Comparison of ENCODE assay signal across 10 cellular contexts in genomic region chr9:119009253-119009652, GRCh38.
DNase-seq lines count a peak whose midpoint lies in the region; ATAC-seq and TF ChIP-seq lines count a peak whose summit lies in the region.
"Had no signal": no experiment of that assay in that cellular context is flagged by ENCODE, and none has a peak within 500 bp of the region (broad histone marks: within the 10 kb centered on the region; RNA-seq: fewer than 3 reads in every experiment).

No MANE protein-coding gene starts in this region.

- no peak for TF ChIP-seq EP300 in SK-N-SH (IDR thresholded peaks at IDR 0.05; ENCODE audit: borderline replicate concordance in 1 of 2, low read depth in 1 of 2, low read length in 1 of 2)

- H4K20me1 ChIP-seq in SK-N-SH (ENCODE audit: insufficient read depth): no peaks in the 10 kb centered on the region

- H3K36me3 ChIP-seq in lung (ENCODE audit: control insufficient read depth in 2 of 2, insufficient read depth in 2 of 2, low read length in 2 of 2): no peaks in the 10 kb centered on the region
- H3K36me3 ChIP-seq in SK-N-SH (replicated peaks in 1 of 2; ENCODE audit: control insufficient read depth in 1 of 2, insufficient read depth in 2 of 2, low read length in 1 of 2): no peaks in the 10 kb centered on the region

- H3K4me1 ChIP-seq in lung (ENCODE audit: control insufficient read depth in 2 of 2, insufficient read depth in 2 of 2, low read length in 2 of 2): peaks cover 0 to 5% of the 10 kb centered on the region in 2 donors
- H3K4me1 ChIP-seq in SK-N-SH (ENCODE audit: control insufficient read depth in 1 of 2, insufficient read depth in 2 of 2, low read depth in 1 of 2, low read length in 1 of 2): no peaks in the 10 kb centered on the region; a peak in 1 of 4 replicates

- no peaks in the 10 kb centered on the region for H3K4me1 Mint-ChIP-seq in MCF 10A (ENCODE audit: insufficient read depth, unreplicated experiment)
- H3K4me1 Mint-ChIP-seq: CD4-positive, CD25-positive, alpha-beta regulatory T cell had no signal

- no peak overlapping the region for H3K27ac Mint-ChIP-seq in MCF 10A (ENCODE audit: low read depth, unreplicated experiment)
- H3K27ac Mint-ChIP-seq: CD4-positive, CD25-positive, alpha-beta regulatory T cell had no signal

- TF ChIP-seq CTCF in MCF 10A (IDR thresholded peaks at IDR 0.05; ENCODE audit: unreplicated experiment) (no peak), lung (IDR thresholded peaks at IDR 0.05; ENCODE audit: control extremely low read depth, extremely low read depth) (no peak), SK-N-SH (IDR thresholded peaks at IDR 0.05) (no peak)

- CTCF ChIA-PET in MCF 10A (lab: Yijun Ruan, JAX) (no interaction called here), SK-N-SH (lab: Yijun Ruan, JAX) (no interaction called here)

- no peak overlapping the region for H2AFZ ChIP-seq in SK-N-SH (ENCODE audit: low read depth)

- peak overlapping the region; percentile 41 for H3K4me3 Mint-ChIP-seq in MCF 10A (ENCODE audit: unreplicated experiment)
- H3K4me3 Mint-ChIP-seq: CD4-positive, CD25-positive, alpha-beta regulatory T cell had no signal

- H3K9ac ChIP-seq in SK-N-SH: no peak overlapping the region

- no peaks in the 10 kb centered on the region for H3F3A ChIP-seq in SK-N-SH (replicated peaks; ENCODE audit: insufficient read depth)

- no peak overlapping the region for H3K27ac ChIP-seq in lung (ENCODE audit: low read depth in 1 of 2, low read length in 1 of 2)
- no peak overlapping the region for H3K27ac ChIP-seq in SK-N-SH (ENCODE audit: low read depth in 2 of 2, low read length in 1 of 2)

- H3K9me3 Mint-ChIP-seq in MCF 10A (ENCODE audit: unreplicated experiment): peaks cover 8% of the 10 kb centered on the region

- H3K79me2 ChIP-seq in SK-N-SH (ENCODE audit: insufficient read depth): no peaks in the 10 kb centered on the region

- BruUV-seq in MCF 10A (replicated peaks; lab: Mats Ljungman, UMichigan): no TSS peak

- WGBS in lung, 2 donors: 29 to 43% methylated on average over 4 of the region's 4 CpGs
- WGBS in SK-N-SH (ENCODE audit: low lambda C conversion rate): 20% methylated on average over 4 of the region's 4 CpGs

- in situ Hi-C loops in Caki2 (cut with HindIII; ENCODE audit: low pct_unique_long_range_greater_than_20kb, low sequenced_read_pairs): no loop called here

- ATAC-seq in lung (ENCODE audit: insufficient read depth, low FRiP score) (peak; percentile 30), GM18511 (IDR thresholded peaks at IDR 0.05; ENCODE audit: unreplicated experiment) (no peak)

- H3K4me3 ChIP-seq in lung: no peak overlapping the region
- H3K4me3 ChIP-seq in SK-N-SH (ENCODE audit: low read depth in 2 of 2, low read length in 1 of 2): no peak overlapping the region

- POLR2A ChIA-PET in MCF 10A (lab: Yijun Ruan, JAX): no interaction called here
- POLR2A ChIA-PET in SK-N-SH (lab: Yijun Ruan, JAX): no interaction called here

- no peak for TF ChIP-seq RAD21 in SK-N-SH (IDR thresholded peaks at IDR 0.05; ENCODE audit: low read length)

- H3K9me3 ChIP-seq in lung (ENCODE audit: control insufficient read depth in 2 of 2, insufficient read depth in 1 of 2, low read length in 1 of 2) (no peaks in the 10 kb centered on the region), SK-N-SH (no peaks in the 10 kb centered on the region)

- H3K36me3 Mint-ChIP-seq in MCF 10A (ENCODE audit: insufficient read depth, unreplicated experiment): no peaks in the 10 kb centered on the region
- H3K36me3 Mint-ChIP-seq: CD4-positive, CD25-positive, alpha-beta regulatory T cell had no signal

- H3K27me3 Mint-ChIP-seq in MCF 10A (ENCODE audit: insufficient read depth, unreplicated experiment): no peaks in the 10 kb centered on the region
- H3K27me3 Mint-ChIP-seq: CD4-positive, CD25-positive, alpha-beta regulatory T cell had no signal

- DNase-seq in Caki2 (ENCODE audit: low read depth) (peak; percentile 17), NCI-H2029 treated with DMSO at 0.1 percent for 48 hours (lab: John Stamatoyannopoulos, UW) (peak; percentile 78), MCF 10A (ENCODE audit: unreplicated experiment) (peak; percentile 77), lung (ENCODE audit: low spot score) (no peak), NCI-H2227 (lab: John Stamatoyannopoulos, UW; ENCODE audit: unreplicated experiment) (no peak), KG1 (lab: John Stamatoyannopoulos, UW) (no peak), SK-N-SH (no peak)
- DNase-seq: CD4-positive, CD25-positive, alpha-beta regulatory T cell; glutamatergic neuron had no signal

- intact Hi-C loops in MCF 10A (cut with micrococcal nuclease): no loop called here

- no peak overlapping the region; the same call in 1 of the 2 replicates for H3K4me2 ChIP-seq in SK-N-SH

- H3K27me3 ChIP-seq in lung (ENCODE audit: control insufficient read depth, insufficient read depth) (no peaks in the 10 kb centered on the region), SK-N-SH (ENCODE audit: insufficient read depth) (no peaks in the 10 kb centered on the region)

- H3K9me2 ChIP-seq in SK-N-SH: no peaks in the 10 kb centered on the region

TF ChIP-seq in SK-N-SH, 30 proteins besides CTCF, POLR2A, EP300 and RAD21:
- TF ChIP-seq GATA2 (CRISPR knock-in tag; IDR thresholded peaks at IDR 0.05): no peak
- TF ChIP-seq RCOR1 (IDR thresholded peaks at IDR 0.05; ENCODE audit: low read length): no peak
- TF ChIP-seq, protein P1, sequence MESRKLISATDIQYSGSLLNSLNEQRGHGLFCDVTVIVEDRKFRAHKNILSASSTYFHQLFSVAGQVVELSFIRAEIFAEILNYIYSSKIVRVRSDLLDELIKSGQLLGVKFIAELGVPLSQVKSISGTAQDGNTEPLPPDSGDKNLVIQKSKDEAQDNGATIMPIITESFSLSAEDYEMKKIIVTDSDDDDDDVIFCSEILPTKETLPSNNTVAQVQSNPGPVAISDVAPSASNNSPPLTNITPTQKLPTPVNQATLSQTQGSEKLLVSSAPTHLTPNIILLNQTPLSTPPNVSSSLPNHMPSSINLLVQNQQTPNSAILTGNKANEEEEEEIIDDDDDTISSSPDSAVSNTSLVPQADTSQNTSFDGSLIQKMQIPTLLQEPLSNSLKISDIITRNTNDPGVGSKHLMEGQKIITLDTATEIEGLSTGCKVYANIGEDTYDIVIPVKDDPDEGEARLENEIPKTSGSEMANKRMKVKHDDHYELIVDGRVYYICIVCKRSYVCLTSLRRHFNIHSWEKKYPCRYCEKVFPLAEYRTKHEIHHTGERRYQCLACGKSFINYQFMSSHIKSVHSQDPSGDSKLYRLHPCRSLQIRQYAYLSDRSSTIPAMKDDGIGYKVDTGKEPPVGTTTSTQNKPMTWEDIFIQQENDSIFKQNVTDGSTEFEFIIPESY (IDR thresholded peaks at IDR 0.05; ENCODE audit: borderline replicate concordance, low read depth): no peak
- TF ChIP-seq ELF1 (IDR thresholded peaks at IDR 0.05): no peak
- TF ChIP-seq MXI1 (IDR thresholded peaks at IDR 0.05; ENCODE audit: low read depth, low read length): no peak
- no peak for TF ChIP-seq NRF1 (IDR thresholded peaks at IDR 0.05; ENCODE audit: low read depth, low read length)

Comparison
In these comparisons a context has a peak if more than half of its experiments do, and no peak if none do; other contexts are left out.
1. DNase-seq: peak in Caki2 (single experiment), NCI-H2029 treated with DMSO at 0.1 percent for 48 hours (single experiment) and MCF 10A (single experiment); none in lung (single experiment), NCI-H2227 (single experiment), KG1 (single experiment) and SK-N-SH (single experiment).